ENCODE assay signal across 1 cellular context in the genomic region with DNA sequence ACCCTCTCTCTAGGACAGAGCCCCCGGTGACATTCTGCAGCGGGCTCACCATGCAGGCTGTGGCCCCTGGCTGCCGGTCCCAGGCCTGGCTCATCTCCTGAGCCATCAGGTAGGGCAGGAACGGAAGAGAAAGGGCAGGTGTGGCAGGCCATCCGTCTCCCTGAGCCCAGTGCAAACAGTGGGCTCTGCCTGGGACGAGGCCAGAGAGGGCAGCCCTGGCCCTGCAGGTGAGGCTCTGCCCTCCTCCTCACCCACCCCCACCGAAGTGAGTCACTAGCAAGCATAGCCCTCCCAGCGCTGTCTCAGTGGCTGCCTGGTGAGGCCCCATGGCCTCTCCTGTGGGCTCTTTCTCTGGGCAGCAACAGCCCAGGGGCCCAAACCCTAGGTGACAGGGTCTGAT.
TF ChIP-seq lines count a peak whose summit lies in the region.

No MANE protein-coding gene starts in this region.

TF ChIP-seq in K562, 482 proteins besides CTCF, POLR2A, EP300 and RAD21:
- TF ChIP-seq, protein P1, sequence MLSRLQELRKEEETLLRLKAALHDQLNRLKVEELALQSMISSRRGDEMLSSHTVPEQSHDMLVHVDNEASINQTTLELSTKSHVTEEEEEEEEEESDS (CRISPR knock-in tag; IDR thresholded peaks at IDR 0.05) = no peak
- TF ChIP-seq SOX6 (IDR thresholded peaks at IDR 0.05) = no peak
- TF ChIP-seq, protein P2, sequence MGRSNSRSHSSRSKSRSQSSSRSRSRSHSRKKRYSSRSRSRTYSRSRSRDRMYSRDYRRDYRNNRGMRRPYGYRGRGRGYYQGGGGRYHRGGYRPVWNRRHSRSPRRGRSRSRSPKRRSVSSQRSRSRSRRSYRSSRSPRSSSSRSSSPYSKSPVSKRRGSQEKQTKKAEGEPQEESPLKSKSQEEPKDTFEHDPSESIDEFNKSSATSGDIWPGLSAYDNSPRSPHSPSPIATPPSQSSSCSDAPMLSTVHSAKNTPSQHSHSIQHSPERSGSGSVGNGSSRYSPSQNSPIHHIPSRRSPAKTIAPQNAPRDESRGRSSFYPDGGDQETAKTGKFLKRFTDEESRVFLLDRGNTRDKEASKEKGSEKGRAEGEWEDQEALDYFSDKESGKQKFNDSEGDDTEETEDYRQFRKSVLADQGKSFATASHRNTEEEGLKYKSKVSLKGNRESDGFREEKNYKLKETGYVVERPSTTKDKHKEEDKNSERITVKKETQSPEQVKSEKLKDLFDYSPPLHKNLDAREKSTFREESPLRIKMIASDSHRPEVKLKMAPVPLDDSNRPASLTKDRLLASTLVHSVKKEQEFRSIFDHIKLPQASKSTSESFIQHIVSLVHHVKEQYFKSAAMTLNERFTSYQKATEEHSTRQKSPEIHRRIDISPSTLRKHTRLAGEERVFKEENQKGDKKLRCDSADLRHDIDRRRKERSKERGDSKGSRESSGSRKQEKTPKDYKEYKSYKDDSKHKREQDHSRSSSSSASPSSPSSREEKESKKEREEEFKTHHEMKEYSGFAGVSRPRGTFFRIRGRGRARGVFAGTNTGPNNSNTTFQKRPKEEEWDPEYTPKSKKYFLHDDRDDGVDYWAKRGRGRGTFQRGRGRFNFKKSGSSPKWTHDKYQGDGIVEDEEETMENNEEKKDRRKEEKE (IDR thresholded peaks at IDR 0.05; ENCODE audit: borderline replicate concordance in 1 of 2, control insufficient read depth in 1 of 2, low read depth in 2 of 2, low read length in 1 of 2) = no peak
- no peak for TF ChIP-seq MEF2A (IDR thresholded peaks at IDR 0.05; ENCODE audit: control insufficient read depth, low read depth, low read length)
- TF ChIP-seq, protein P3, sequence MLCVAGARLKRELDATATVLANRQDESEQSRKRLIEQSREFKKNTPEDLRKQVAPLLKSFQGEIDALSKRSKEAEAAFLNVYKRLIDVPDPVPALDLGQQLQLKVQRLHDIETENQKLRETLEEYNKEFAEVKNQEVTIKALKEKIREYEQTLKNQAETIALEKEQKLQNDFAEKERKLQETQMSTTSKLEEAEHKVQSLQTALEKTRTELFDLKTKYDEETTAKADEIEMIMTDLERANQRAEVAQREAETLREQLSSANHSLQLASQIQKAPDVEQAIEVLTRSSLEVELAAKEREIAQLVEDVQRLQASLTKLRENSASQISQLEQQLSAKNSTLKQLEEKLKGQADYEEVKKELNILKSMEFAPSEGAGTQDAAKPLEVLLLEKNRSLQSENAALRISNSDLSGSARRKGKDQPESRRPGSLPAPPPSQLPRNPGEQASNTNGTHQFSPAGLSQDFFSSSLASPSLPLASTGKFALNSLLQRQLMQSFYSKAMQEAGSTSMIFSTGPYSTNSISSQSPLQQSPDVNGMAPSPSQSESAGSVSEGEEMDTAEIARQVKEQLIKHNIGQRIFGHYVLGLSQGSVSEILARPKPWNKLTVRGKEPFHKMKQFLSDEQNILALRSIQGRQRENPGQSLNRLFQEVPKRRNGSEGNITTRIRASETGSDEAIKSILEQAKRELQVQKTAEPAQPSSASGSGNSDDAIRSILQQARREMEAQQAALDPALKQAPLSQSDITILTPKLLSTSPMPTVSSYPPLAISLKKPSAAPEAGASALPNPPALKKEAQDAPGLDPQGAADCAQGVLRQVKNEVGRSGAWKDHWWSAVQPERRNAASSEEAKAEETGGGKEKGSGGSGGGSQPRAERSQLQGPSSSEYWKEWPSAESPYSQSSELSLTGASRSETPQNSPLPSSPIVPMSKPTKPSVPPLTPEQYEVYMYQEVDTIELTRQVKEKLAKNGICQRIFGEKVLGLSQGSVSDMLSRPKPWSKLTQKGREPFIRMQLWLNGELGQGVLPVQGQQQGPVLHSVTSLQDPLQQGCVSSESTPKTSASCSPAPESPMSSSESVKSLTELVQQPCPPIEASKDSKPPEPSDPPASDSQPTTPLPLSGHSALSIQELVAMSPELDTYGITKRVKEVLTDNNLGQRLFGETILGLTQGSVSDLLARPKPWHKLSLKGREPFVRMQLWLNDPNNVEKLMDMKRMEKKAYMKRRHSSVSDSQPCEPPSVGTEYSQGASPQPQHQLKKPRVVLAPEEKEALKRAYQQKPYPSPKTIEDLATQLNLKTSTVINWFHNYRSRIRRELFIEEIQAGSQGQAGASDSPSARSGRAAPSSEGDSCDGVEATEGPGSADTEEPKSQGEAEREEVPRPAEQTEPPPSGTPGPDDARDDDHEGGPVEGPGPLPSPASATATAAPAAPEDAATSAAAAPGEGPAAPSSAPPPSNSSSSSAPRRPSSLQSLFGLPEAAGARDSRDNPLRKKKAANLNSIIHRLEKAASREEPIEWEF (CRISPR knock-in tag; IDR thresholded peaks at IDR 0.05) = no peak
- no peak for TF ChIP-seq TSC22D4 (tag; IDR thresholded peaks at IDR 0.05)
- TF ChIP-seq KLF10 (CRISPR knock-in tag; IDR thresholded peaks at IDR 0.05) = no peak
- no peak for TF ChIP-seq NFXL1 (CRISPR knock-in tag; IDR thresholded peaks at IDR 0.05)
- TF ChIP-seq XRCC5 (IDR thresholded peaks at IDR 0.05; ENCODE audit: low read depth, low read length) = no peak
- TF ChIP-seq BDP1 (IDR thresholded peaks at IDR 0.05; ENCODE audit: insufficient read depth, insufficient read length) = no peak
- no peak for TF ChIP-seq ZNF75A (CRISPR knock-in tag; IDR thresholded peaks at IDR 0.05)
- no peak for TF ChIP-seq ZKSCAN1 (IDR thresholded peaks at IDR 0.05; ENCODE audit: low read depth, low read length)
- TF ChIP-seq SP1 (CRISPR knock-in tag; IDR thresholded peaks at IDR 0.05) = no peak
- no peak for TF ChIP-seq KAT7 (CRISPR knock-in tag; IDR thresholded peaks at IDR 0.05; ENCODE audit: borderline replicate concordance)
- no peak for TF ChIP-seq NFE2L1 (tag; IDR thresholded peaks at IDR 0.05; ENCODE audit: borderline replicate concordance, low read depth)
- TF ChIP-seq, protein P4, sequence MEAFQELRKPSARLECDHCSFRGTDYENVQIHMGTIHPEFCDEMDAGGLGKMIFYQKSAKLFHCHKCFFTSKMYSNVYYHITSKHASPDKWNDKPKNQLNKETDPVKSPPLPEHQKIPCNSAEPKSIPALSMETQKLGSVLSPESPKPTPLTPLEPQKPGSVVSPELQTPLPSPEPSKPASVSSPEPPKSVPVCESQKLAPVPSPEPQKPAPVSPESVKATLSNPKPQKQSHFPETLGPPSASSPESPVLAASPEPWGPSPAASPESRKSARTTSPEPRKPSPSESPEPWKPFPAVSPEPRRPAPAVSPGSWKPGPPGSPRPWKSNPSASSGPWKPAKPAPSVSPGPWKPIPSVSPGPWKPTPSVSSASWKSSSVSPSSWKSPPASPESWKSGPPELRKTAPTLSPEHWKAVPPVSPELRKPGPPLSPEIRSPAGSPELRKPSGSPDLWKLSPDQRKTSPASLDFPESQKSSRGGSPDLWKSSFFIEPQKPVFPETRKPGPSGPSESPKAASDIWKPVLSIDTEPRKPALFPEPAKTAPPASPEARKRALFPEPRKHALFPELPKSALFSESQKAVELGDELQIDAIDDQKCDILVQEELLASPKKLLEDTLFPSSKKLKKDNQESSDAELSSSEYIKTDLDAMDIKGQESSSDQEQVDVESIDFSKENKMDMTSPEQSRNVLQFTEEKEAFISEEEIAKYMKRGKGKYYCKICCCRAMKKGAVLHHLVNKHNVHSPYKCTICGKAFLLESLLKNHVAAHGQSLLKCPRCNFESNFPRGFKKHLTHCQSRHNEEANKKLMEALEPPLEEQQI (IDR thresholded peaks at IDR 0.05) = no peak
- no peak for TF ChIP-seq GABPA (tag; conservative IDR thresholded peaks at IDR 0.05; ENCODE audit: low read depth)
- no peak for TF ChIP-seq ZNF764 (CRISPR knock-in tag; IDR thresholded peaks at IDR 0.05; ENCODE audit: low read depth)
- TF ChIP-seq MYC (IDR thresholded peaks at IDR 0.05; ENCODE audit: low read depth, low read length) = no peak
- TF ChIP-seq MYC (CRISPR knock-in tag; IDR thresholded peaks at IDR 0.05; ENCODE audit: borderline replicate concordance, low read depth) = no peak
- no peak for TF ChIP-seq IFI16 (CRISPR knock-in tag; IDR thresholded peaks at IDR 0.05)
